Comparison of ENCODE assay signal across 8 cellular contexts in the genomic region with DNA sequence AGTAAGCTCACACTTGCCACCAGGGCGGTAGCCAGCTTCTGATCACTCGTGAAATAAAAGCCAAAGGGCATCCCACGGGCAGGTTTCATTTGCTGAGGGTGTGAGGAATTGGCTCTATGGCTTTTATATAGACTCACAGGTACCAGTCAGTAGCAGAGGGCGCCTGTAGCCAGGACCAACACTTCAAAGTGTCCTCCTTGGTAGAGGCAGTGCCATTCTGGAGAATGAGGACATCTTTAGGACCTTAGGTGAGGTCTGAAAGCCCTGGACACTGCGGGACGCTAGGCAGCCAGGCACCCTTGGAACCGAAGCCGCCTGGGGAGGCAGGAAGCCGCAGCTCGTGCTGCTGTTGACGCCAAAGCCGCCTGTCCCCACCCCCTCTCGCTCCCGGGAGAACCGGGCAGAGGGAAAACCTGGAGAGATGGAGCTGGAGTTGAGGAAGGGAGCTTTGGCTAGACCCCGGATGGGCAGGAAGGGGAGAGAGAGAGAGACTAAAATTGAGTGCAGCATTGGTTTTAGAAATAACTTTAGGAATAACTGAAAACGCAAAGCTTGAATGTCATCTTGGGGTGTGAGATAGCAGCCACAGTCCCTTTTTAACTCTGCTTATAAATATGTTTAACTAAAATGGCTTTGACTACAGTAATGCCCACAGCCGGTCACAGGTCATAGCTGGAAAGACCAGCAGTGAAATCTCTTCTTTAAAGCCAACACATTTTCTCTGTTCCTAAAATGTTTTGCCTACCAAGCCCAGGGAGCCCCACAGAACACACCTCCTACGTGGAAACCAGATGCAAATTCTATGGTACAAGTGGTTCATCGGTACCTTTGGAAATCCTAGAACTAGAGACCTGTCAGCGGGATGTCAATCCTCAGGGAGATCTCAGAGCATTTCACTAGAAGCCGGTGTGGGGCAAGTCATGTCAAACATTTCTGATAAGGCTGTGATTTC.
DNase-seq lines count a peak whose midpoint lies in the region; ATAC-seq, FAIRE-seq and TF ChIP-seq lines count a peak whose summit lies in the region.

No MANE protein-coding gene starts in this region.

- peak; percentile 57 for DNase-seq in activated naive CD4-positive, alpha-beta T cell treated with anti-CD3 and anti-CD28 coated beads for 36 hours
- no peak for DNase-seq in activated naive CD4-positive, alpha-beta T cell treated with anti-CD3 and anti-CD28 coated beads, Interleukin-2, amount 50 U/mL, for 16 hours
- DNase-seq in NCI-H82 treated with DMSO at 0.1 percent for 48 hours (lab: John Stamatoyannopoulos, UW; ENCODE audit: unreplicated experiment) (peak; percentile 33), K562 (ENCODE audit: extremely low read depth in 1 of 4, low spot score in 3 of 4) (peak; percentile 87 to 90 (median 87)), hippocampal formation (lab: John Stamatoyannopoulos, UW) (peak; percentile 70 to 78), prostate gland (ENCODE audit: low spot score) (peak; percentile 61), NCI-H2081 treated with DMSO at 0.1 percent for 48 hours (lab: John Stamatoyannopoulos, UW) (no peak)
- DNase-seq in NK-92 treated with Interleukin-12 subunit alpha and Interleukin-12 subunit beta, amount 100 ng/mL, for 24 hours (lab: John Stamatoyannopoulos, UW) = no peak

- peak overlapping the region; percentile 49 to 89 for H3K9ac ChIP-seq in K562 (ENCODE audit: insufficient read depth in 1 of 2, low read depth in 2 of 2, low read length in 2 of 2)

- H3K4me3 Mint-ChIP-seq in activated naive CD4-positive, alpha-beta T cell treated with anti-CD3 and anti-CD28 coated beads for 36 hours = no peak overlapping the region

- peak; percentile 72 for TF ChIP-seq EP300 in K562 (IDR thresholded peaks at IDR 0.05; ENCODE audit: low read length)

- peaks cover 3% of the 10 kb centered on the region for H3K9me3 Mint-ChIP-seq in activated naive CD4-positive, alpha-beta T cell treated with anti-CD3 and anti-CD28 coated beads for 36 hours

- in situ Hi-C loops in K562 (cut with MboI) = no loop called here

- H3K27me3 Mint-ChIP-seq in activated naive CD4-positive, alpha-beta T cell treated with anti-CD3 and anti-CD28 coated beads for 36 hours (ENCODE audit: low read depth) = peaks cover 39% of the 10 kb centered on the region

- peak; percentile 29 to 57 for TF ChIP-seq RAD21 in K562 (CRISPR knock-in tag; conservative IDR thresholded peaks at IDR 0.05 in 1 of 2, IDR thresholded peaks at IDR 0.05 in 1 of 2)

- H3K36me3 Mint-ChIP-seq in activated naive CD4-positive, alpha-beta T cell treated with anti-CD3 and anti-CD28 coated beads for 36 hours (ENCODE audit: low read depth) = no peaks in the 10 kb centered on the region

- peaks cover 9% of the 10 kb centered on the region for H3K4me1 Mint-ChIP-seq in activated naive CD4-positive, alpha-beta T cell treated with anti-CD3 and anti-CD28 coated beads for 36 hours (ENCODE audit: low read depth)

- peak; percentile 65 for FAIRE-seq in K562 (lab: Jason Lieb, UNC)

- no peak for TF ChIP-seq CTCF in K562 (IDR thresholded peaks at IDR 0.05 in 2 of 3, conservative IDR thresholded peaks at IDR 0.05 in 1 of 3; ENCODE audit: insufficient read depth in 2 of 3, low read depth in 1 of 3, low read length in 3 of 3)
- no peak for TF ChIP-seq CTCF in prostate gland (IDR thresholded peaks at IDR 0.05)

- no peaks in the 10 kb centered on the region for H3K79me2 ChIP-seq in K562 (ENCODE audit: control insufficient read depth, insufficient read depth, low read length)

- H3K4me1 ChIP-seq in K562 (replicated peaks in 1 of 2; ENCODE audit: control insufficient read depth in 2 of 2, insufficient read depth in 2 of 2, low read length in 2 of 2) = peaks cover 6 to 7% of the 10 kb centered on the region in 2 experiments; a peak in 4 of 5 replicates
- H3K4me1 ChIP-seq in prostate gland (replicated peaks) = no peaks in the 10 kb centered on the region

- POLR2A ChIA-PET in K562 (lab: Yijun Ruan, JAX) = interaction anchor here (0.6 to 3.0 kb wide), 10 partner anchors 11 to 1497 kb away, joined by 3 to 19 read pairs (median 3); partner anchors contain the start of gene CDYL

- H3K9me3 ChIP-seq in K562 (replicated peaks; ENCODE audit: control insufficient read depth, insufficient read depth, low read depth, low read length) = no peaks in the 10 kb centered on the region; the same call in 1 of the 2 replicates
- H3K9me3 ChIP-seq in prostate gland = no peaks in the 10 kb centered on the region

- peak overlapping the region; percentile 75 for H3K4me2 ChIP-seq in K562 (ENCODE audit: insufficient read depth, low read length)

- 7% methylated on average over 22 of the region's 22 CpGs for WGBS in K562 (ENCODE audit: insufficient coverage, low coverage, missing lambda C conversion rate)
- 21% methylated on average over 22 of the region's 22 CpGs for WGBS in prostate gland

- H3K27me3 ChIP-seq in K562 (ENCODE audit: control insufficient read depth in 2 of 2, insufficient read depth in 2 of 2, low read length in 2 of 2) (no peaks in the 10 kb centered on the region; a peak in 1 of 5 replicates), prostate gland (replicated peaks; ENCODE audit: insufficient read depth) (no peaks in the 10 kb centered on the region)

- BruUV-seq in K562 (replicated peaks; lab: Mats Ljungman, UMichigan) = no TSS peak

- CTCF ChIA-PET in activated naive CD4-positive, alpha-beta T cell treated with anti-CD3 and anti-CD28 coated beads for 36 hours (lab: Charles Lee) = no interaction called here
- CTCF ChIA-PET in K562 (lab: Yijun Ruan, JAX; ENCODE audit: low intra/inter-chr PET ratio) = no interaction called here

- H3K4me3 ChIP-seq in K562 (peak overlapping the region; percentile 0; the same call in 1 of the 2 replicates), prostate gland (peak overlapping the region in 1 of 2 donors; percentile 11)

- TF ChIP-seq POLR2A in K562 (conservative IDR thresholded peaks at IDR 0.05) = no peak
- TF ChIP-seq POLR2A in prostate gland (IDR thresholded peaks at IDR 0.05) = peak; percentile 16

- no peak overlapping the region for H3K27ac Mint-ChIP-seq in activated naive CD4-positive, alpha-beta T cell treated with anti-CD3 and anti-CD28 coated beads for 36 hours

- H3K36me3 ChIP-seq in K562 (ENCODE audit: control insufficient read depth, insufficient read depth, low read length) = no peaks in the 10 kb centered on the region
- H3K36me3 ChIP-seq in prostate gland = no peaks in the 10 kb centered on the region

- no peaks in the 10 kb centered on the region for H4K20me1 ChIP-seq in K562 (replicated peaks; ENCODE audit: control insufficient read depth, insufficient read depth, low read length)

- intact Hi-C loops in activated naive CD4-positive, alpha-beta T cell treated with anti-CD3 and anti-CD28 coated beads for 36 hours (cut with micrococcal nuclease) = no loop called here
- intact Hi-C loops in K562 (cut with micrococcal nuclease) (loop anchor here (2.0 to 5.0 kb wide), 2 partner anchors 129 to 200 kb away; partner anchors contain the start of gene CDYL), prostate gland (cut with DNase I) (no loop called here)

- H2AFZ ChIP-seq in K562 (ENCODE audit: low read depth, low read length) = peak overlapping the region; percentile 94

- ATAC-seq in K562 = peak; percentile 97

- no peaks in the 10 kb centered on the region for H3K9me1 ChIP-seq in K562 (ENCODE audit: control insufficient read depth, insufficient read depth, low read length)

- peak overlapping the region; percentile 51; the same call in 2 of the 3 replicates for H3K27ac ChIP-seq in K562 (ENCODE audit: extremely low read depth, low read depth, low read length)
- no peak overlapping the region for H3K27ac ChIP-seq in prostate gland

TF ChIP-seq in K562, 482 proteins besides CTCF, POLR2A, EP300 and RAD21 (continues in another document):
- TF ChIP-seq, protein P1, sequence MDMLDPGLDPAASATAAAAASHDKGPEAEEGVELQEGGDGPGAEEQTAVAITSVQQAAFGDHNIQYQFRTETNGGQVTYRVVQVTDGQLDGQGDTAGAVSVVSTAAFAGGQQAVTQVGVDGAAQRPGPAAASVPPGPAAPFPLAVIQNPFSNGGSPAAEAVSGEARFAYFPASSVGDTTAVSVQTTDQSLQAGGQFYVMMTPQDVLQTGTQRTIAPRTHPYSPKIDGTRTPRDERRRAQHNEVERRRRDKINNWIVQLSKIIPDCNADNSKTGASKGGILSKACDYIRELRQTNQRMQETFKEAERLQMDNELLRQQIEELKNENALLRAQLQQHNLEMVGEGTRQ (CRISPR knock-in tag; IDR thresholded peaks at IDR 0.05) = no peak
- TF ChIP-seq, protein P2, sequence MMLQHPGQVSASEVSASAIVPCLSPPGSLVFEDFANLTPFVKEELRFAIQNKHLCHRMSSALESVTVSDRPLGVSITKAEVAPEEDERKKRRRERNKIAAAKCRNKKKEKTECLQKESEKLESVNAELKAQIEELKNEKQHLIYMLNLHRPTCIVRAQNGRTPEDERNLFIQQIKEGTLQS (IDR thresholded peaks at IDR 0.05) = no peak
- TF ChIP-seq, protein P2 (CRISPR knock-in tag; conservative IDR thresholded peaks at IDR 0.05) = peak; percentile 68; the same call in 1 of the 2 replicates
- TF ChIP-seq ZNF584 (CRISPR knock-in tag; IDR thresholded peaks at IDR 0.05; ENCODE audit: low read depth) = peak; percentile 53; the same call in 1 of the 2 replicates

Comparison
In these comparisons a context has a peak if more than half of its experiments do, and no peak if none do; other contexts are left out.
1. DNase-seq: peak in activated naive CD4-positive, alpha-beta T cell treated with anti-CD3 and anti-CD28 coated beads for 36 hours (single experiment), NCI-H82 treated with DMSO at 0.1 percent for 48 hours (single experiment), K562 (4 of 4), hippocampal formation (2 of 2) and prostate gland (single experiment); none in activated naive CD4-positive, alpha-beta T cell treated with anti-CD3 and anti-CD28 coated beads, Interleukin-2, amount 50 U/mL, for 16 hours (single experiment), NK-92 treated with Interleukin-12 subunit alpha and Interleukin-12 subunit beta, amount 100 ng/mL, for 24 hours (single experiment) and NCI-H2081 treated with DMSO at 0.1 percent for 48 hours (single experiment).